Comparison of ENCODE assay signal across 28 cellular contexts in genomic region chr11:31874631-31875191, GRCh38.
A peak's percentile ranks its signal among the peaks of the same experiment; 100 is the strongest.
DNase-seq lines count a peak whose midpoint lies in the region; ATAC-seq and TF ChIP-seq lines count a peak whose summit lies in the region.
"Had no signal": no experiment of that assay in that cellular context is flagged by ENCODE, and none has a peak within 500 bp of the region (broad histone marks: within the 10 kb centered on the region; RNA-seq: fewer than 3 reads in every experiment).

No MANE protein-coding gene starts in this region.

- no peaks in the 10 kb centered on the region for H4K20me1 ChIP-seq in OCI-LY7 (ENCODE audit: insufficient read depth, low read length)

- POLR2A ChIA-PET in HEK293 (lab: Yijun Ruan, JAX) = interaction anchor here (1.0 kb wide), 1 partner anchor 58 kb away, joined by 3 read pairs; no protein-coding TSS in a partner anchor
- POLR2A ChIA-PET in OCI-LY7 (lab: Charles Lee) = no interaction called here

- BruUV-seq in OCI-LY7 (replicated peaks; lab: Mats Ljungman, UMichigan) = no TSS peak

- H3K27ac ChIP-seq in HEK293 (ENCODE audit: extremely low read depth, low read depth, low read length) (no peak overlapping the region), OCI-LY7 (ENCODE audit: low read depth, low read length, poor library complexity, severe bottlenecking) (no peak overlapping the region)
- H3K27ac ChIP-seq: C4-2B, SJSA1 had no signal

- H2AFZ ChIP-seq in OCI-LY7 (ENCODE audit: low read length) = no peak overlapping the region

- intact Hi-C loops in OCI-LY7 (cut with micrococcal nuclease; ENCODE audit: unreplicated experiment) = loop anchor here (5.0 kb wide), 1 partner anchor 637 kb away; no protein-coding TSS in a partner anchor

- DNase-seq in COR-L47 (lab: John Stamatoyannopoulos, UW) (peak; percentile 83), NCI-H82 (lab: John Stamatoyannopoulos, UW) (peak; percentile 90), epithelial cell of esophagus (ENCODE audit: low read depth) (peak; percentile 6), OCI-LY7 (ENCODE audit: low spot score) (no peak)
- no peak for DNase-seq in activated effector memory CD4-positive, alpha-beta T cell treated with Interleukin-2 at 50 U/mL for 16 hours
- DNase-seq: ACHN; activated CD4-positive, alpha-beta T cell treated with anti-CD3 and anti-CD28 coated beads, Interleukin-2, amount 50 U/mL, for 48 hours; activated CD8-positive, alpha-beta memory T cell treated with anti-CD3 and anti-CD28 coated beads, Interleukin-2, amount 50 U/mL, for 48 hours; activated naive CD8-positive, alpha-beta T cell treated with anti-CD3 and anti-CD28 coated beads, Interleukin-2, amount 10 ng/mL, durations not matched to agents 7 days and 5 days; effector memory CD4-positive, alpha-beta T cell; GDM1; H7; hippocampal formation; KBM-7; left ventricle myocardium superior; MV-4-11; PC-3; posterior cingulate gyrus; stimulated activated CD4-positive, alpha-beta T cell treated with anti-CD3 and anti-CD28 coated beads, Interleukin-2, amount 100 ng/mL, for 24 hours; T-helper 2 cell had no signal

- H3K9me3 ChIP-seq in HEK293 (ENCODE audit: control insufficient read depth, insufficient read depth, low read depth, low read length) = no peaks in the 10 kb centered on the region
- no peaks in the 10 kb centered on the region for H3K9me3 ChIP-seq in OCI-LY7 (ENCODE audit: low read length)
- H3K9me3 ChIP-seq: SJSA1 had no signal

- no peak for ATAC-seq in HG02610 (IDR thresholded peaks at IDR 0.05; ENCODE audit: unreplicated experiment)
- ATAC-seq in HG03469 (IDR thresholded peaks at IDR 0.05; ENCODE audit: unreplicated experiment) = no peak
- ATAC-seq: esophagus mucosa; left ventricle myocardium superior; PC-3; stimulated activated effector memory CD8-positive, alpha-beta T cell treated with anti-CD3 and anti-CD28 coated beads, Interleukin-12 subunit alpha, Interleukin-12 subunit beta, amount 100 ng/mL, for 72 hours; WTC11 had no signal

- no peak overlapping the region for H3K4me3 ChIP-seq in HEK293 (ENCODE audit: low read depth, low read length)
- H3K4me3 ChIP-seq in epithelial cell of esophagus (ENCODE audit: low read length) = no peak overlapping the region
- no peak overlapping the region for H3K4me3 ChIP-seq in OCI-LY7 (ENCODE audit: low read depth, low read length, poor library complexity, severe bottlenecking)
- H3K4me3 ChIP-seq: SJSA1 had no signal

- no peaks in the 10 kb centered on the region for H3K79me2 ChIP-seq in OCI-LY7 (ENCODE audit: insufficient read depth, low read depth, low read length)

- H3K36me3 ChIP-seq in HEK293 (ENCODE audit: control insufficient read depth in 2 of 2, insufficient read depth in 1 of 2, low read length in 2 of 2) (no peaks in the 10 kb centered on the region), OCI-LY7 (ENCODE audit: insufficient read depth, low read length) (no peaks in the 10 kb centered on the region)
- H3K36me3 ChIP-seq: SJSA1 had no signal

- no peaks in the 10 kb centered on the region for H3K9me2 ChIP-seq in OCI-LY7 (ENCODE audit: insufficient read depth, low read length)

- TF ChIP-seq CTCF in HEK293 (tag by site-specific recombination; IDR thresholded peaks at IDR 0.05) (no peak), epithelial cell of esophagus (IDR thresholded peaks at IDR 0.05; ENCODE audit: insufficient read depth, low read depth, low read length, missing control alignments) (no peak), OCI-LY7 (conservative IDR thresholded peaks at IDR 0.05; ENCODE audit: low read length) (no peak)

- CTCF ChIA-PET in HEK293 (lab: Yijun Ruan, JAX) = interaction anchor here (0.5 to 1.6 kb wide), 10 partner anchors 15 to 470 kb away, joined by 3 to 5 read pairs (median 3); no protein-coding TSS in a partner anchor
- CTCF ChIA-PET in OCI-LY7 (lab: Charles Lee; ENCODE audit: unreplicated experiment) = no interaction called here

- no peak overlapping the region for H3K4me2 ChIP-seq in OCI-LY7 (ENCODE audit: low read length)

- H3K4me1 ChIP-seq in HEK293 (ENCODE audit: control insufficient read depth, insufficient read depth, low read length) (0 out of 2 replicates have a peak, but pooled peaks cover 3% of the 10 kb centered on the region), OCI-LY7 (ENCODE audit: insufficient read depth, low read length, poor library complexity, severe bottlenecking) (no peaks in the 10 kb centered on the region)
- H3K4me1 ChIP-seq: SJSA1 had no signal

TF ChIP-seq in HEK293, 187 proteins besides CTCF, POLR2A, EP300 and RAD21 (continues in another document):
- TF ChIP-seq PRDM1 (tag by site-specific recombination; IDR thresholded peaks at IDR 0.05) = peak; percentile 47
- no peak for TF ChIP-seq ZNF354C (tag by site-specific recombination; IDR thresholded peaks at IDR 0.05; ENCODE audit: borderline replicate concordance, low read depth)
- no peak for TF ChIP-seq ZNF791 (tag by site-specific recombination; IDR thresholded peaks at IDR 0.05)
- TF ChIP-seq HOXC10 (CRISPR knock-in tag; IDR thresholded peaks at IDR 0.05) = no peak
- TF ChIP-seq, protein P1, sequence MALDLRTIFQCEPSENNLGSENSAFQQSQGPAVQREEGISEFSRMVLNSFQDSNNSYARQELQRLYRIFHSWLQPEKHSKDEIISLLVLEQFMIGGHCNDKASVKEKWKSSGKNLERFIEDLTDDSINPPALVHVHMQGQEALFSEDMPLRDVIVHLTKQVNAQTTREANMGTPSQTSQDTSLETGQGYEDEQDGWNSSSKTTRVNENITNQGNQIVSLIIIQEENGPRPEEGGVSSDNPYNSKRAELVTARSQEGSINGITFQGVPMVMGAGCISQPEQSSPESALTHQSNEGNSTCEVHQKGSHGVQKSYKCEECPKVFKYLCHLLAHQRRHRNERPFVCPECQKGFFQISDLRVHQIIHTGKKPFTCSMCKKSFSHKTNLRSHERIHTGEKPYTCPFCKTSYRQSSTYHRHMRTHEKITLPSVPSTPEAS (tag by site-specific recombination; IDR thresholded peaks at IDR 0.05) = no peak
- no peak for TF ChIP-seq ZNF248 (tag by site-specific recombination; IDR thresholded peaks at IDR 0.05)
- no peak for TF ChIP-seq ZNF423 (tag by site-specific recombination; IDR thresholded peaks at IDR 0.05)
- TF ChIP-seq PRDM6 (tag by site-specific recombination; IDR thresholded peaks at IDR 0.05) = 0 out of 2 replicates have a peak, but pooled peaks have one; percentile 40
- TF ChIP-seq WT1 (tag by site-specific recombination; IDR thresholded peaks at IDR 0.05) = no peak
- peak; percentile 56; the same call in 1 of the 2 replicates for TF ChIP-seq ZNF24 (tag by site-specific recombination; IDR thresholded peaks at IDR 0.05)
- TF ChIP-seq ZNF223 (tag by site-specific recombination; IDR thresholded peaks at IDR 0.05) = no peak
- TF ChIP-seq, protein P2, sequence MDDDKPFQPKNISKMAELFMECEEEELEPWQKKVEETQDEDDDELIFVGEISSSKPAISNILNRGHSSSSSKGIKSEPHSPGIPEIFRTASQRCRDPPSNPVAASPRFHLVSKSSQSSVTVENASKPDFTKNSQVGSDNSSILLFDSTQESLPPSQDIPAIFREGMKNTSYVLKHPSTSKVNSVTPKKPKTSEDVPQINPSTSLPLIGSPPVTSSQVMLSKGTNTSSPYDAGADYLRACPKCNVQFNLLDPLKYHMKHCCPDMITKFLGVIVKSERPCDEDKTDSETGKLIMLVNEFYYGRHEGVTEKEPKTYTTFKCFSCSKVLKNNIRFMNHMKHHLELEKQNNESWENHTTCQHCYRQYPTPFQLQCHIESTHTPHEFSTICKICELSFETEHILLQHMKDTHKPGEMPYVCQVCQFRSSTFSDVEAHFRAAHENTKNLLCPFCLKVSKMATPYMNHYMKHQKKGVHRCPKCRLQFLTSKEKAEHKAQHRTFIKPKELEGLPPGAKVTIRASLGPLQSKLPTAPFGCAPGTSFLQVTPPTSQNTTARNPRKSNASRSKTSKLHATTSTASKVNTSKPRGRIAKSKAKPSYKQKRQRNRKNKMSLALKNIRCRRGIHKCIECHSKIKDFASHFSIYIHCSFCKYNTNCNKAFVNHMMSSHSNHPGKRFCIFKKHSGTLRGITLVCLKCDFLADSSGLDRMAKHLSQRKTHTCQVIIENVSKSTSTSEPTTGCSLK (tag by site-specific recombination; IDR thresholded peaks at IDR 0.05) = no peak
- TF ChIP-seq YY1 (tag by site-specific recombination; IDR thresholded peaks at IDR 0.05) = no peak
- no peak for TF ChIP-seq ZNF529 (tag by site-specific recombination; IDR thresholded peaks at IDR 0.05; ENCODE audit: insufficient replicate concordance)
- TF ChIP-seq, protein P3, sequence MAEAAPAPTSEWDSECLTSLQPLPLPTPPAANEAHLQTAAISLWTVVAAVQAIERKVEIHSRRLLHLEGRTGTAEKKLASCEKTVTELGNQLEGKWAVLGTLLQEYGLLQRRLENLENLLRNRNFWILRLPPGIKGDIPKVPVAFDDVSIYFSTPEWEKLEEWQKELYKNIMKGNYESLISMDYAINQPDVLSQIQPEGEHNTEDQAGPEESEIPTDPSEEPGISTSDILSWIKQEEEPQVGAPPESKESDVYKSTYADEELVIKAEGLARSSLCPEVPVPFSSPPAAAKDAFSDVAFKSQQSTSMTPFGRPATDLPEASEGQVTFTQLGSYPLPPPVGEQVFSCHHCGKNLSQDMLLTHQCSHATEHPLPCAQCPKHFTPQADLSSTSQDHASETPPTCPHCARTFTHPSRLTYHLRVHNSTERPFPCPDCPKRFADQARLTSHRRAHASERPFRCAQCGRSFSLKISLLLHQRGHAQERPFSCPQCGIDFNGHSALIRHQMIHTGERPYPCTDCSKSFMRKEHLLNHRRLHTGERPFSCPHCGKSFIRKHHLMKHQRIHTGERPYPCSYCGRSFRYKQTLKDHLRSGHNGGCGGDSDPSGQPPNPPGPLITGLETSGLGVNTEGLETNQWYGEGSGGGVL (tag by site-specific recombination; IDR thresholded peaks at IDR 0.05) = peak; percentile 75
- no peak for TF ChIP-seq ZNF214 (tag by site-specific recombination; IDR thresholded peaks at IDR 0.05; ENCODE audit: borderline replicate concordance)
- TF ChIP-seq GLIS1 (tag by site-specific recombination; IDR thresholded peaks at IDR 0.05) = peak; percentile 84
- TF ChIP-seq ZNF623 (tag by site-specific recombination; IDR thresholded peaks at IDR 0.05) = no peak

Comparison
In these comparisons a context has a peak if more than half of its experiments do, and no peak if none do; other contexts are left out.
1. DNase-seq: peak in COR-L47 (single experiment), NCI-H82 (single experiment) and epithelial cell of esophagus (single experiment); none in activated effector memory CD4-positive, alpha-beta T cell treated with Interleukin-2 at 50 U/mL for 16 hours (single experiment) and OCI-LY7 (single experiment).